Comparison of ENCODE assay signal across 1 cellular context in the genomic region with DNA sequence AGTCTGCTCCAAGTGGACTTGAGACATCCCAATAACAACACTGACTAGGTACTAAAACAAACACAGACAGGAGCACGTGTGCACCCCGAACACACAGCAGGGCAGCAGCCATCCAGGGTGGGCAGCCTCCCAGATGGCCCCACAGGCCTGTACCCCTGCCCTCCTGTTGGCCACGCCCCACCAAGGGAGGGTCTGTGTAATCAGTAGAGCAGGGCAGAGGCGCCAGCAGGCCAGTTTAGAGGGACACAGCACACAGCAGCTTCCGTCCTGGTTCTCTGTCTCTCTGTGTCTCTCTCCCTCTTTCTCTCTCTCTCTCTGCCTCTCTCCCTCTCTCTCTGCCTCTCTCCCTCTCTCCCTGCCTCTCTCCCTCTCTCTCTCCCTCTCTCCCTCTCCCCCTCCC.
A peak's percentile ranks its signal among the peaks of the same experiment; 100 is the strongest.
TF ChIP-seq lines count a peak whose summit lies in the region.

No MANE protein-coding gene starts in this region.

TF ChIP-seq in HEK293, 187 proteins besides CTCF, POLR2A, EP300 and RAD21 (continued from another document):
- TF ChIP-seq, protein P1, sequence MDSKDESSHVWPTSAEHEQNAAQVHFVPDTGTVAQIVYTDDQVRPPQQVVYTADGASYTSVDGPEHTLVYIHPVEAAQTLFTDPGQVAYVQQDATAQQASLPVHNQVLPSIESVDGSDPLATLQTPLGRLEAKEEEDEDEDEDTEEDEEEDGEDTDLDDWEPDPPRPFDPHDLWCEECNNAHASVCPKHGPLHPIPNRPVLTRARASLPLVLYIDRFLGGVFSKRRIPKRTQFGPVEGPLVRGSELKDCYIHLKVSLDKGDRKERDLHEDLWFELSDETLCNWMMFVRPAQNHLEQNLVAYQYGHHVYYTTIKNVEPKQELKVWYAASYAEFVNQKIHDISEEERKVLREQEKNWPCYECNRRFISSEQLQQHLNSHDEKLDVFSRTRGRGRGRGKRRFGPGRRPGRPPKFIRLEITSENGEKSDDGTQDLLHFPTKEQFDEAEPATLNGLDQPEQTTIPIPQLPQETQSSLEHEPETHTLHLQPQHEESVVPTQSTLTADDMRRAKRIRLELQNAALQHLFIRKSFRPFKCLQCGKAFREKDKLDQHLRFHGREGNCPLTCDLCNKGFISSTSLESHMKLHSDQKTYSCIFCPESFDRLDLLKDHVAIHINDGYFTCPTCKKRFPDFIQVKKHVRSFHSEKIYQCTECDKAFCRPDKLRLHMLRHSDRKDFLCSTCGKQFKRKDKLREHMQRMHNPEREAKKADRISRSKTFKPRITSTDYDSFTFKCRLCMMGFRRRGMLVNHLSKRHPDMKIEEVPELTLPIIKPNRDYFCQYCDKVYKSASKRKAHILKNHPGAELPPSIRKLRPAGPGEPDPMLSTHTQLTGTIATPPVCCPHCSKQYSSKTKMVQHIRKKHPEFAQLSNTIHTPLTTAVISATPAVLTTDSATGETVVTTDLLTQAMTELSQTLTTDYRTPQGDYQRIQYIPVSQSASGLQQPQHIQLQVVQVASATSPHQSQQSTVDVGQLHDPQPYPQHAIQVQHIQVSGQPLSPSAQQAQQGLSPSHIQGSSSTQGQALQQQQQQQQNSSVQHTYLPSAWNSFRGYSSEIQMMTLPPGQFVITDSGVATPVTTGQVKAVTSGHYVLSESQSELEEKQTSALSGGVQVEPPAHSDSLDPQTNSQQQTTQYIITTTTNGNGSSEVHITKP (tag by site-specific recombination; IDR thresholded peaks at IDR 0.05): peak; percentile 84
- TF ChIP-seq ZNF623 (tag by site-specific recombination; IDR thresholded peaks at IDR 0.05) (no peak), MYNN (tag by site-specific recombination; IDR thresholded peaks at IDR 0.05; ENCODE audit: borderline replicate concordance) (no peak), ZNF416 (tag by site-specific recombination; IDR thresholded peaks at IDR 0.05) (no peak), KLF1 (tag by site-specific recombination; IDR thresholded peaks at IDR 0.05) (peak; percentile 90), ZBTB7A (tag by site-specific recombination; IDR thresholded peaks at IDR 0.05; ENCODE audit: low read depth) (no peak), ZEB2 (tag by site-specific recombination; IDR thresholded peaks at IDR 0.05) (no peak), ZBTB8A (tag by site-specific recombination; IDR thresholded peaks at IDR 0.05) (no peak), ZNF548 (tag by site-specific recombination; IDR thresholded peaks at IDR 0.05) (no peak), ZNF366 (tag by site-specific recombination; conservative IDR thresholded peaks at IDR 0.05) (0 out of 2 replicates have a peak, but pooled peaks have one; percentile 16), YY1 (tag by site-specific recombination; IDR thresholded peaks at IDR 0.05) (no peak), ZNF792 (tag by site-specific recombination; IDR thresholded peaks at IDR 0.05) (no peak), ZBTB48 (tag by site-specific recombination; IDR thresholded peaks at IDR 0.05) (peak; percentile 20; the same call in 1 of the 2 replicates), ZNF23 (tag by site-specific recombination; IDR thresholded peaks at IDR 0.05; ENCODE audit: borderline replicate concordance) (no peak), ZNF561 (tag by site-specific recombination; IDR thresholded peaks at IDR 0.05; ENCODE audit: borderline replicate concordance) (no peak), ZNF600 (tag by site-specific recombination; IDR thresholded peaks at IDR 0.05) (0 out of 2 replicates have a peak, but pooled peaks have one; percentile 22), ZFHX2 (tag by site-specific recombination; conservative IDR thresholded peaks at IDR 0.05) (no peak), SP2 (tag by site-specific recombination; IDR thresholded peaks at IDR 0.05) (peak; percentile 30), KLF9 (tag by site-specific recombination; IDR thresholded peaks at IDR 0.05; ENCODE audit: low read depth) (peak; percentile 20; the same call in 1 of the 2 replicates), MZF1 (tag by site-specific recombination; IDR thresholded peaks at IDR 0.05; ENCODE audit: borderline replicate concordance) (no peak), ZNF175 (tag by site-specific recombination; IDR thresholded peaks at IDR 0.05) (no peak), ZNF621 (tag by site-specific recombination; IDR thresholded peaks at IDR 0.05) (no peak), ZNF596 (tag by site-specific recombination; IDR thresholded peaks at IDR 0.05) (peak; percentile 75), ZBTB17 (tag by site-specific recombination; IDR thresholded peaks at IDR 0.05) (0 out of 2 replicates have a peak, but pooled peaks have one; percentile 10), ZNF843 (tag by site-specific recombination; IDR thresholded peaks at IDR 0.05) (no peak), GLI2 (tag by site-specific recombination; IDR thresholded peaks at IDR 0.05; ENCODE audit: borderline replicate concordance, low read depth) (no peak), ZNF335 (tag by site-specific recombination; conservative IDR thresholded peaks at IDR 0.05) (0 out of 2 replicates have a peak, but pooled peaks have one; percentile 49), ZNF560 (tag by site-specific recombination; IDR thresholded peaks at IDR 0.05; ENCODE audit: borderline replicate concordance) (no peak), ZNF571 (tag by site-specific recombination; IDR thresholded peaks at IDR 0.05) (no peak), ZNF174 (tag by site-specific recombination; IDR thresholded peaks at IDR 0.05) (no peak), ZIC2 (tag by site-specific recombination; IDR thresholded peaks at IDR 0.05) (peak; percentile 51), ZNF112 (tag by site-specific recombination; IDR thresholded peaks at IDR 0.05) (no peak)
- TF ChIP-seq, protein P2, sequence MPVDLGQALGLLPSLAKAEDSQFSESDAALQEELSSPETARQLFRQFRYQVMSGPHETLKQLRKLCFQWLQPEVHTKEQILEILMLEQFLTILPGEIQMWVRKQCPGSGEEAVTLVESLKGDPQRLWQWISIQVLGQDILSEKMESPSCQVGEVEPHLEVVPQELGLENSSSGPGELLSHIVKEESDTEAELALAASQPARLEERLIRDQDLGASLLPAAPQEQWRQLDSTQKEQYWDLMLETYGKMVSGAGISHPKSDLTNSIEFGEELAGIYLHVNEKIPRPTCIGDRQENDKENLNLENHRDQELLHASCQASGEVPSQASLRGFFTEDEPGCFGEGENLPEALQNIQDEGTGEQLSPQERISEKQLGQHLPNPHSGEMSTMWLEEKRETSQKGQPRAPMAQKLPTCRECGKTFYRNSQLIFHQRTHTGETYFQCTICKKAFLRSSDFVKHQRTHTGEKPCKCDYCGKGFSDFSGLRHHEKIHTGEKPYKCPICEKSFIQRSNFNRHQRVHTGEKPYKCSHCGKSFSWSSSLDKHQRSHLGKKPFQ (tag by site-specific recombination; IDR thresholded peaks at IDR 0.05): no peak
- TF ChIP-seq, protein P3, sequence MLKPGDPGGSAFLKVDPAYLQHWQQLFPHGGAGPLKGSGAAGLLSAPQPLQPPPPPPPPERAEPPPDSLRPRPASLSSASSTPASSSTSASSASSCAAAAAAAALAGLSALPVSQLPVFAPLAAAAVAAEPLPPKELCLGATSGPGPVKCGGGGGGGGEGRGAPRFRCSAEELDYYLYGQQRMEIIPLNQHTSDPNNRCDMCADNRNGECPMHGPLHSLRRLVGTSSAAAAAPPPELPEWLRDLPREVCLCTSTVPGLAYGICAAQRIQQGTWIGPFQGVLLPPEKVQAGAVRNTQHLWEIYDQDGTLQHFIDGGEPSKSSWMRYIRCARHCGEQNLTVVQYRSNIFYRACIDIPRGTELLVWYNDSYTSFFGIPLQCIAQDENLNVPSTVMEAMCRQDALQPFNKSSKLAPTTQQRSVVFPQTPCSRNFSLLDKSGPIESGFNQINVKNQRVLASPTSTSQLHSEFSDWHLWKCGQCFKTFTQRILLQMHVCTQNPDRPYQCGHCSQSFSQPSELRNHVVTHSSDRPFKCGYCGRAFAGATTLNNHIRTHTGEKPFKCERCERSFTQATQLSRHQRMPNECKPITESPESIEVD (tag by site-specific recombination; IDR thresholded peaks at IDR 0.05): no peak
- TF ChIP-seq, protein P4, sequence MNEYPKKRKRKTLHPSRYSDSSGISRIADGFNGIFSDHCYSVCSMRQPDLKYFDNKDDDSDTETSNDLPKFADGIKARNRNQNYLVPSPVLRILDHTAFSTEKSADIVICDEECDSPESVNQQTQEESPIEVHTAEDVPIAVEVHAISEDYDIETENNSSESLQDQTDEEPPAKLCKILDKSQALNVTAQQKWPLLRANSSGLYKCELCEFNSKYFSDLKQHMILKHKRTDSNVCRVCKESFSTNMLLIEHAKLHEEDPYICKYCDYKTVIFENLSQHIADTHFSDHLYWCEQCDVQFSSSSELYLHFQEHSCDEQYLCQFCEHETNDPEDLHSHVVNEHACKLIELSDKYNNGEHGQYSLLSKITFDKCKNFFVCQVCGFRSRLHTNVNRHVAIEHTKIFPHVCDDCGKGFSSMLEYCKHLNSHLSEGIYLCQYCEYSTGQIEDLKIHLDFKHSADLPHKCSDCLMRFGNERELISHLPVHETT (tag by site-specific recombination; IDR thresholded peaks at IDR 0.05): no peak
- TF ChIP-seq, protein P5, sequence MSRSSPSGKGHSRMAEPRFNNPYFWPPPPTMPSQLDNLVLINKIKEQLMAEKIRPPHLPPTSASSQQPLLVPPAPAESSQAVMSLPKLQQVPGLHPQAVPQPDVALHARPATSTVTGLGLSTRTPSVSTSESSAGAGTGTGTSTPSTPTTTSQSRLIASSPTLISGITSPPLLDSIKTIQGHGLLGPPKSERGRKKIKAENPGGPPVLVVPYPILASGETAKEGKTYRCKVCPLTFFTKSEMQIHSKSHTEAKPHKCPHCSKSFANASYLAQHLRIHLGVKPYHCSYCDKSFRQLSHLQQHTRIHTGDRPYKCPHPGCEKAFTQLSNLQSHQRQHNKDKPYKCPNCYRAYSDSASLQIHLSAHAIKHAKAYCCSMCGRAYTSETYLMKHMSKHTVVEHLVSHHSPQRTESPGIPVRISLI (tag by site-specific recombination; IDR thresholded peaks at IDR 0.05): no peak
- TF ChIP-seq, protein P6, sequence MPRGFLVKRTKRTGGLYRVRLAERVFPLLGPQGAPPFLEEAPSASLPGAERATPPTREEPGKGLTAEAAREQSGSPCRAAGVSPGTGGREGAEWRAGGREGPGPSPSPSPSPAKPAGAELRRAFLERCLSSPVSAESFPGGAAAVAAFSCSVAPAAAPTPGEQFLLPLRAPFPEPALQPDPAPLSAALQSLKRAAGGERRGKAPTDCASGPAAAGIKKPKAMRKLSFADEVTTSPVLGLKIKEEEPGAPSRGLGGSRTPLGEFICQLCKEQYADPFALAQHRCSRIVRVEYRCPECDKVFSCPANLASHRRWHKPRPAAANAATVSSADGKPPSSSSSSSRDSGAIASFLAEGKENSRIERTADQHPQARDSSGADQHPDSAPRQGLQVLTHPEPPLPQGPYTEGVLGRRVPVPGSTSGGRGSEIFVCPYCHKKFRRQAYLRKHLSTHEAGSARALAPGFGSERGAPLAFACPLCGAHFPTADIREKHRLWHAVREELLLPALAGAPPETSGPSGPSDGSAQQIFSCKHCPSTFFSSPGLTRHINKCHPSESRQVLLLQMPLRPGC (tag by site-specific recombination; IDR thresholded peaks at IDR 0.05): no peak
- TF ChIP-seq, protein P7, sequence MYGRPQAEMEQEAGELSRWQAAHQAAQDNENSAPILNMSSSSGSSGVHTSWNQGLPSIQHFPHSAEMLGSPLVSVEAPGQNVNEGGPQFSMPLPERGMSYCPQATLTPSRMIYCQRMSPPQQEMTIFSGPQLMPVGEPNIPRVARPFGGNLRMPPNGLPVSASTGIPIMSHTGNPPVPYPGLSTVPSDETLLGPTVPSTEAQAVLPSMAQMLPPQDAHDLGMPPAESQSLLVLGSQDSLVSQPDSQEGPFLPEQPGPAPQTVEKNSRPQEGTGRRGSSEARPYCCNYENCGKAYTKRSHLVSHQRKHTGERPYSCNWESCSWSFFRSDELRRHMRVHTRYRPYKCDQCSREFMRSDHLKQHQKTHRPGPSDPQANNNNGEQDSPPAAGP (tag by site-specific recombination; IDR thresholded peaks at IDR 0.05): peak; percentile 93
